9 cellular contexts compared by ENCODE assay signal in genomic region chr9:114322831-114323531, GRCh38. TPM values are rescaled to one million over a fixed set of nuclear protein-coding genes. Genes with fewer than 3 reads are reported as not detected.
"Had no signal": no experiment of that assay in that cellular context is flagged by ENCODE, and none has a peak within 500 bp of the region (broad histone marks: within the 10 kb centered on the region; RNA-seq: fewer than 3 reads in every experiment).

Gene ORM1, plus strand, starts transcription at chr9:114323098. Its CDS starts 36 bp downstream, at chr9:114323134.

RNA-seq across cellular contexts. Expression of gene ORM1, which starts in this region (rescaled TPM):
- total RNA-seq: activated B cell treated with CpG ODN at 0.5 μM for 24 hours; activated CD4-positive, alpha-beta T cell treated with anti-CD3 and anti-CD28 coated beads for 36 hours; activated T-helper 1 cell treated with anti-CD3 and anti-CD28 coated beads, Interleukin-12 subunit alpha, Interleukin-12 subunit beta, Interleukin-2, Interleukin-4 antibody, amounts not matched to agents 30 ng/mL and 10 ng/mL and 1 ng/mL, durations not matched to agents 14 hours and 24 hours and 36 hours; fibroblast of villous mesenchyme; sigmoid colon; smooth muscle cell; T-helper 17 cell; thoracic aorta had no signal
- polyA plus RNA-seq: keratinocyte had no signal
